Comparison of ENCODE assay signal across 9 cellular contexts in the genomic region with DNA sequence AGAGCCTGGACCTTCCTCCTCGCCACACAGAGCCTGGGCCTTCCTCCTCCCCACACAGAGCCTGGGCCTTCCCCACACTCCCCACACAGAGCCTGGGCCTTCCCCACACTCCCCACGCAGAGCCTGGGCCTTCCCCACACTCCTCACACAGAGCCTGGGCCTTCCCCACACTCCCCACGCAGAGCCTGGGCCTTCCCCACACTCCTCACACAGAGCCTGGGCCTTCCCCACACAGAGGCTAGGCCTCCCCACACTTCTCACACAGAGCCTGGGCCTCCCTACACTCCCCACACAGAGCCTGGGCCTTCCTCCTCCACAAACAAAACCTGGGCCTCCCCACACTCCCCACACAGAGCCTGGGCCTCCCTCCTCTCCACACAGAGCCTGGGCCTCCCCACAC. TPM values are rescaled to one million over a fixed set of nuclear protein-coding genes. Genes with fewer than 3 reads are reported as not detected.
DNase-seq lines count a peak whose midpoint lies in the region; ATAC-seq and TF ChIP-seq lines count a peak whose summit lies in the region.
"Not testable (repeated sequence)": the region's sequence is repeated elsewhere in the genome, so short reads cannot be mapped to it uniquely, and the experiment has no call there.
"Had no signal": no experiment of that assay in that cellular context is flagged by ENCODE, and none has a peak within 500 bp of the region (broad histone marks: within the 10 kb centered on the region; RNA-seq: fewer than 3 reads in every experiment).

No MANE protein-coding gene starts in this region.

- intact Hi-C loops in activated CD4-positive, alpha-beta memory T cell treated with anti-CD3 and anti-CD28 coated beads for 36 hours (cut with micrococcal nuclease), result loop anchor here (2.0 kb wide), 1 partner anchor 32 kb away; no protein-coding TSS in a partner anchor
- intact Hi-C loops in Right ventricle myocardium inferior (cut with DNase I); upper lobe of right lung (cut with DNase I): not testable (repeated sequence)

- H3K27ac ChIP-seq in OCI-LY3 (ENCODE audit: low read length), result peak overlapping the region; percentile 72
- not testable (repeated sequence) for H3K27ac ChIP-seq in upper lobe of right lung

- POLR2A ChIA-PET in activated CD4-positive, alpha-beta memory T cell treated with anti-CD3 and anti-CD28 coated beads for 36 hours (lab: Charles Lee), result not testable (repeated sequence)

- DNase-seq in activated CD4-positive, alpha-beta memory T cell treated with anti-CD3 and anti-CD28 coated beads for 36 hours, result peak; percentile 49
- peak; percentile 24 to 52 for DNase-seq in activated T-cell treated with anti-CD3 and anti-CD28 coated beads, Interleukin-2, amount 50 U/mL, for 72 hours
- DNase-seq in Right ventricle myocardium inferior (ENCODE audit: missing footprints) (peak; percentile 34), upper lobe of right lung (peak; percentile 16)
- DNase-seq in stimulated activated effector memory CD8-positive, alpha-beta T cell treated with anti-CD3 and anti-CD28 coated beads, Interleukin-12 subunit alpha, Interleukin-12 subunit beta, amount 100 ng/mL, for 72 hours (ENCODE audit: low spot score in 2 of 2), result not testable (repeated sequence)

- not testable (repeated sequence) for TF ChIP-seq CTCF in OCI-LY3 (IDR thresholded peaks at IDR 0.05; ENCODE audit: low read depth, low read length); upper lobe of right lung (IDR thresholded peaks at IDR 0.05)

- not testable (repeated sequence) for H3K36me3 Mint-ChIP-seq in activated CD4-positive, alpha-beta memory T cell treated with anti-CD3 and anti-CD28 coated beads for 36 hours; activated T-cell treated with anti-CD3 and anti-CD28 coated beads, Interleukin-2, amount 50 U/mL, for 72 hours (ENCODE audit: insufficient read depth in 2 of 2); activated naive CD8-positive, alpha-beta T cell; stimulated activated effector memory CD8-positive, alpha-beta T cell treated with anti-CD3 and anti-CD28 coated beads, Interleukin-12 subunit alpha, Interleukin-12 subunit beta, amount 100 ng/mL, for 72 hours

- CTCF ChIA-PET in activated CD4-positive, alpha-beta memory T cell treated with anti-CD3 and anti-CD28 coated beads for 36 hours (lab: Charles Lee), result not testable (repeated sequence)

- H3K27ac Mint-ChIP-seq in activated CD4-positive, alpha-beta memory T cell treated with anti-CD3 and anti-CD28 coated beads for 36 hours, result peak overlapping the region; percentile 58
- not testable (repeated sequence) for H3K27ac Mint-ChIP-seq in activated T-cell treated with anti-CD3 and anti-CD28 coated beads, Interleukin-2, amount 50 U/mL, for 72 hours
- H3K27ac Mint-ChIP-seq in activated naive CD8-positive, alpha-beta T cell, result peak overlapping the region; percentile 34
- peak overlapping the region; percentile 92 for H3K27ac Mint-ChIP-seq in stimulated activated effector memory CD8-positive, alpha-beta T cell treated with anti-CD3 and anti-CD28 coated beads, Interleukin-12 subunit alpha, Interleukin-12 subunit beta, amount 100 ng/mL, for 72 hours

- H3K79me2 ChIP-seq in OCI-LY3 (ENCODE audit: low read length), result not testable (repeated sequence)

- peak; percentile 32 to 61 for ATAC-seq in activated T-cell treated with anti-CD3 and anti-CD28 coated beads, Interleukin-2, amount 50 U/mL, for 72 hours (replicated peaks in 1 of 2)
- not testable (repeated sequence) for ATAC-seq in Right ventricle myocardium inferior; stimulated activated effector memory CD8-positive, alpha-beta T cell treated with anti-CD3 and anti-CD28 coated beads, Interleukin-12 subunit alpha, Interleukin-12 subunit beta, amount 100 ng/mL, for 72 hours; upper lobe of right lung

- H3K27me3 Mint-ChIP-seq in activated CD4-positive, alpha-beta memory T cell treated with anti-CD3 and anti-CD28 coated beads for 36 hours; activated T-cell treated with anti-CD3 and anti-CD28 coated beads, Interleukin-2, amount 50 U/mL, for 72 hours (ENCODE audit: low read depth); activated naive CD8-positive, alpha-beta T cell: not testable (repeated sequence)

- not testable (repeated sequence) for H4K20me1 ChIP-seq in OCI-LY3 (ENCODE audit: insufficient read depth, low read length)

- H3K4me2 ChIP-seq in OCI-LY3 (ENCODE audit: low read length), result not testable (repeated sequence)

- not testable (repeated sequence) for H3K36me3 ChIP-seq in OCI-LY3 (replicated peaks; ENCODE audit: low read depth, low read length); upper lobe of right lung

- H3K9me3 ChIP-seq in OCI-LY3 (ENCODE audit: insufficient read depth, low read length); upper lobe of right lung: not testable (repeated sequence)

- H3K4me1 Mint-ChIP-seq in activated CD4-positive, alpha-beta memory T cell treated with anti-CD3 and anti-CD28 coated beads for 36 hours (ENCODE audit: low read depth), result peaks cover 16% of the 10 kb centered on the region
- H3K4me1 Mint-ChIP-seq in activated T-cell treated with anti-CD3 and anti-CD28 coated beads, Interleukin-2, amount 50 U/mL, for 72 hours (ENCODE audit: low read depth), result peaks cover 32% of the 10 kb centered on the region
- H3K4me1 Mint-ChIP-seq in activated naive CD8-positive, alpha-beta T cell (ENCODE audit: low read depth), result not testable (repeated sequence)
- H3K4me1 Mint-ChIP-seq in stimulated activated effector memory CD8-positive, alpha-beta T cell treated with anti-CD3 and anti-CD28 coated beads, Interleukin-12 subunit alpha, Interleukin-12 subunit beta, amount 100 ng/mL, for 72 hours, result peaks cover 27% of the 10 kb centered on the region

- H3K4me3 Mint-ChIP-seq in activated CD4-positive, alpha-beta memory T cell treated with anti-CD3 and anti-CD28 coated beads for 36 hours; activated T-cell treated with anti-CD3 and anti-CD28 coated beads, Interleukin-2, amount 50 U/mL, for 72 hours; activated naive CD8-positive, alpha-beta T cell: not testable (repeated sequence)
- H3K4me3 Mint-ChIP-seq in stimulated activated effector memory CD8-positive, alpha-beta T cell treated with anti-CD3 and anti-CD28 coated beads, Interleukin-12 subunit alpha, Interleukin-12 subunit beta, amount 100 ng/mL, for 72 hours, result peak overlapping the region; percentile 13

- H3K4me3 ChIP-seq in OCI-LY3 (ENCODE audit: low read length); upper lobe of right lung: not testable (repeated sequence)

- not testable (repeated sequence) for H3K9ac ChIP-seq in OCI-LY3 (ENCODE audit: low read length)

- H3K9me3 Mint-ChIP-seq in activated CD4-positive, alpha-beta memory T cell treated with anti-CD3 and anti-CD28 coated beads for 36 hours; activated T-cell treated with anti-CD3 and anti-CD28 coated beads, Interleukin-2, amount 50 U/mL, for 72 hours; activated naive CD8-positive, alpha-beta T cell (ENCODE audit: low read depth); stimulated activated effector memory CD8-positive, alpha-beta T cell treated with anti-CD3 and anti-CD28 coated beads, Interleukin-12 subunit alpha, Interleukin-12 subunit beta, amount 100 ng/mL, for 72 hours: not testable (repeated sequence)

- peaks cover 20% of the 10 kb centered on the region for H3K4me1 ChIP-seq in OCI-LY3 (ENCODE audit: low read length)
- not testable (repeated sequence) for H3K4me1 ChIP-seq in upper lobe of right lung

- not testable (repeated sequence) for H2AFZ ChIP-seq in OCI-LY3 (ENCODE audit: low read depth, low read length)

- not testable (repeated sequence) for H3K27me3 ChIP-seq in OCI-LY3 (ENCODE audit: low read depth, low read length); upper lobe of right lung

RNA-seq across cellular contexts. Expression of gene CFAP46, which starts 11.7 kb away (rescaled TPM):
- total RNA-seq in activated CD4-positive, alpha-beta memory T cell treated with anti-CD3 and anti-CD28 coated beads for 36 hours, result under 1 TPM in 1 of 2 experiments, not detected in 1; 0.07 TPM
- total RNA-seq in activated T-cell treated with anti-CD3 and anti-CD28 coated beads, Interleukin-2, amount 50 U/mL, for 72 hours, result under 1 TPM; 0.16 to 0.26 TPM
- total RNA-seq in Right ventricle myocardium inferior (0.57 TPM), upper lobe of right lung (0.52 TPM)
- total RNA-seq: Calu3; CD4-positive, alpha-beta T cell had no signal
